ENCODE assay signal across 40 cellular contexts in genomic region chr3:172438181-172438580, GRCh38. TPM values are rescaled to one million over a fixed set of nuclear protein-coding genes. Genes with fewer than 3 reads are reported as not detected.
"Had no signal": no experiment of that assay in that cellular context is flagged by ENCODE, and none has a peak within 500 bp of the region (broad histone marks: within the 10 kb centered on the region; RNA-seq: fewer than 3 reads in every experiment).

No MANE protein-coding gene starts in this region.

- H3K4me3 ChIP-seq: ascending aorta, cardiac muscle cell had no signal

- H3K27me3 ChIP-seq: ascending aorta had no signal

- DNase-seq: activated CD4-positive, alpha-beta memory T cell treated with anti-CD3 and anti-CD28 coated beads, Interleukin-2, amount 10 ng/mL, durations not matched to agents 7 days and 5 days; activated CD4-positive, alpha-beta T cell treated with anti-CD3 and anti-CD28 coated beads for 1 hour; activated CD4-positive, alpha-beta T cell treated with anti-CD3 and anti-CD28 coated beads for 36 hours; activated CD4-positive, alpha-beta T cell treated with anti-CD3 and anti-CD28 coated beads for 48 hours; activated CD4-positive, alpha-beta T cell treated with anti-CD3 and anti-CD28 coated beads, Interleukin-2, amount 10 ng/mL, durations not matched to agents 7 days and 5 days; activated CD4-positive, alpha-beta T cell treated with anti-CD3 and anti-CD28 coated beads, Interleukin-2, amount 50 U/mL, for 48 hours; activated CD4-positive, CD25-positive, alpha-beta regulatory T cell; activated CD8-positive, alpha-beta memory T cell treated with anti-CD3 and anti-CD28 coated beads for 24 hours; activated CD8-positive, alpha-beta memory T cell treated with anti-CD3 and anti-CD28 coated beads, Interleukin-2, amount 10 ng/mL, durations not matched to agents 7 days and 5 days; activated CD8-positive, alpha-beta T cell treated with anti-CD3 and anti-CD28 coated beads, Interleukin-2, amount 10 ng/mL, durations not matched to agents 7 days and 5 days; activated effector memory CD4-positive, alpha-beta T cell treated with anti-CD3 and anti-CD28 coated beads, Interleukin-2, amount 50 U/mL, for 16 hours; activated gamma-delta T cell treated with Interleukin-2 at 50 U/mL for 16 hours; activated naive CD4-positive, alpha-beta T cell; activated naive CD4-positive, alpha-beta T cell treated with anti-CD3 and anti-CD28 coated beads, Interleukin-2, amount 10 ng/mL, durations not matched to agents 7 days and 5 days; activated naive CD8-positive, alpha-beta T cell treated with anti-CD3 and anti-CD28 coated beads, Interleukin-2, amount 10 ng/mL, durations not matched to agents 7 days and 5 days; activated naive CD8-positive, alpha-beta T cell treated with anti-CD3 and anti-CD28 coated beads, Interleukin-2, amount 50 U/mL, for 24 hours; activated T-cell treated with anti-CD3 and anti-CD28 coated beads for 4 hours; activated T-cell treated with anti-CD3 and anti-CD28 coated beads, Interleukin-2, amount 50 U/mL, for 1 hour; activated T-cell treated with anti-CD3 and anti-CD28 coated beads, Interleukin-2, amount 50 U/mL, for 4 hours; activated T-cell treated with anti-CD3 and anti-CD28 coated beads, Interleukin-2, amount 50 U/mL, for 72 hours; amygdala; anterior cingulate cortex; caudate nucleus; cerebellar nuclear complex; T-cell; T-helper 2 cell; T-helper 9 cell; WERI-Rb-1 had no signal

- H3K4me1 ChIP-seq: ascending aorta had no signal

- H3K9me3 ChIP-seq: ascending aorta had no signal

- H3K27ac ChIP-seq: ascending aorta, cardiac muscle cell, WERI-Rb-1 had no signal

- H3K36me3 Mint-ChIP-seq: activated naive CD4-positive, alpha-beta T cell treated with anti-CD3 and anti-CD28 coated beads, Interleukin-2, amount 10 ng/mL, durations not matched to agents 7 days and 5 days; activated naive CD8-positive, alpha-beta T cell treated with anti-CD3 and anti-CD28 coated beads, Interleukin-2, amount 10 ng/mL, durations not matched to agents 7 days and 5 days; brain; T-cell had no signal

- H3K27ac Mint-ChIP-seq: activated CD4-positive, alpha-beta memory T cell treated with anti-CD3 and anti-CD28 coated beads, Interleukin-2, amount 10 ng/mL, durations not matched to agents 7 days and 5 days; activated CD4-positive, alpha-beta T cell treated with anti-CD3 and anti-CD28 coated beads for 36 hours; activated CD4-positive, alpha-beta T cell treated with anti-CD3 and anti-CD28 coated beads, Interleukin-2, amount 10 ng/mL, durations not matched to agents 7 days and 5 days; activated CD8-positive, alpha-beta memory T cell treated with anti-CD3 and anti-CD28 coated beads, Interleukin-2, amount 10 ng/mL, durations not matched to agents 7 days and 5 days; activated CD8-positive, alpha-beta T cell treated with anti-CD3 and anti-CD28 coated beads, Interleukin-2, amount 10 ng/mL, durations not matched to agents 7 days and 5 days; activated naive CD4-positive, alpha-beta T cell treated with anti-CD3 and anti-CD28 coated beads, Interleukin-2, amount 10 ng/mL, durations not matched to agents 7 days and 5 days; activated naive CD4-positive, alpha-beta T cell treated with anti-CD3 and anti-CD28 coated beads, Interleukin-2, amount 50 U/mL, for 24 hours; activated naive CD8-positive, alpha-beta T cell; activated naive CD8-positive, alpha-beta T cell treated with anti-CD3 and anti-CD28 coated beads, Interleukin-2, amount 10 ng/mL, durations not matched to agents 7 days and 5 days; activated naive CD8-positive, alpha-beta T cell treated with anti-CD3 and anti-CD28 coated beads, Interleukin-2, amount 50 U/mL, for 24 hours; activated T-cell treated with anti-CD3 and anti-CD28 coated beads, Interleukin-2, amount 50 U/mL, for 72 hours; activated T-helper 1 cell treated with anti-CD3 and anti-CD28 coated beads, Interleukin-12 subunit alpha, Interleukin-12 subunit beta, Interleukin-2, Interleukin-4 antibody, amounts not matched to agents 30 ng/mL and 10 ng/mL and 1 ng/mL, durations not matched to agents 14 hours and 24 hours and 36 hours; activated T-helper 17 cell treated with anti-CD3 and anti-CD28 coated beads, Interleukin-2, amount 50 U/mL, for 72 hours; brain; T-cell; T-helper 1 cell treated with Interleukin-12 subunit alpha and Interleukin-12 subunit beta and Interleukin-4 antibody, amounts not matched to agents 30 μg/mL and 1 μg/mL, for 36 hours; T-helper 2 cell treated with Interferon-gamma antibody and Interleukin-4, amounts not matched to agents 5 μg/mL and 100 μg/mL, for 36 hours; WTC11 had no signal

- H3K36me3 ChIP-seq: ascending aorta, cardiac muscle cell, WERI-Rb-1 had no signal

- H3K4me1 Mint-ChIP-seq: activated CD4-positive, alpha-beta memory T cell treated with anti-CD3 and anti-CD28 coated beads, Interleukin-2, amount 10 ng/mL, durations not matched to agents 7 days and 5 days; activated CD4-positive, alpha-beta T cell treated with anti-CD3 and anti-CD28 coated beads for 36 hours; activated CD4-positive, alpha-beta T cell treated with anti-CD3 and anti-CD28 coated beads, Interleukin-2, amount 10 ng/mL, durations not matched to agents 7 days and 5 days; activated CD8-positive, alpha-beta memory T cell treated with anti-CD3 and anti-CD28 coated beads, Interleukin-2, amount 10 ng/mL, durations not matched to agents 7 days and 5 days; activated naive CD4-positive, alpha-beta T cell treated with anti-CD3 and anti-CD28 coated beads, Interleukin-2, amount 10 ng/mL, durations not matched to agents 7 days and 5 days; activated naive CD4-positive, alpha-beta T cell treated with anti-CD3 and anti-CD28 coated beads, Interleukin-2, amount 50 U/mL, for 24 hours; activated naive CD8-positive, alpha-beta T cell treated with anti-CD3 and anti-CD28 coated beads, Interleukin-2, amount 10 ng/mL, durations not matched to agents 7 days and 5 days; activated naive CD8-positive, alpha-beta T cell treated with anti-CD3 and anti-CD28 coated beads, Interleukin-2, amount 50 U/mL, for 24 hours; activated T-helper 17 cell treated with anti-CD3 and anti-CD28 coated beads, Interleukin-2, amount 50 U/mL, for 72 hours; brain; central memory CD8-positive, alpha-beta T cell; T-cell; WTC11 had no signal

- H3K9me3 Mint-ChIP-seq: activated naive CD4-positive, alpha-beta T cell treated with anti-CD3 and anti-CD28 coated beads, Interleukin-2, amount 50 U/mL, for 24 hours had no signal

- H3K4me3 Mint-ChIP-seq: activated CD4-positive, alpha-beta memory T cell treated with anti-CD3 and anti-CD28 coated beads, Interleukin-2, amount 10 ng/mL, durations not matched to agents 7 days and 5 days; activated CD4-positive, alpha-beta T cell treated with anti-CD3 and anti-CD28 coated beads for 36 hours; activated CD4-positive, alpha-beta T cell treated with anti-CD3 and anti-CD28 coated beads, Interleukin-2, amount 10 ng/mL, durations not matched to agents 7 days and 5 days; activated CD8-positive, alpha-beta memory T cell treated with anti-CD3 and anti-CD28 coated beads, Interleukin-2, amount 10 ng/mL, durations not matched to agents 7 days and 5 days; activated CD8-positive, alpha-beta T cell treated with anti-CD3 and anti-CD28 coated beads, Interleukin-2, amount 10 ng/mL, durations not matched to agents 7 days and 5 days; activated naive CD4-positive, alpha-beta T cell treated with anti-CD3 and anti-CD28 coated beads, Interleukin-2, amount 10 ng/mL, durations not matched to agents 7 days and 5 days; activated naive CD4-positive, alpha-beta T cell treated with anti-CD3 and anti-CD28 coated beads, Interleukin-2, amount 50 U/mL, for 24 hours; activated naive CD8-positive, alpha-beta T cell; activated naive CD8-positive, alpha-beta T cell treated with anti-CD3 and anti-CD28 coated beads, Interleukin-2, amount 10 ng/mL, durations not matched to agents 7 days and 5 days; activated naive CD8-positive, alpha-beta T cell treated with anti-CD3 and anti-CD28 coated beads, Interleukin-2, amount 50 U/mL, for 24 hours; activated T-cell treated with anti-CD3 and anti-CD28 coated beads, Interleukin-2, amount 50 U/mL, for 4 hours; activated T-cell treated with anti-CD3 and anti-CD28 coated beads, Interleukin-2, amount 50 U/mL, for 72 hours; activated T-helper 1 cell treated with anti-CD3 and anti-CD28 coated beads, Interleukin-12 subunit alpha, Interleukin-12 subunit beta, Interleukin-2, Interleukin-4 antibody, amounts not matched to agents 30 ng/mL and 10 ng/mL and 1 ng/mL, durations not matched to agents 14 hours and 24 hours and 36 hours; activated T-helper 17 cell treated with anti-CD3 and anti-CD28 coated beads, Interleukin-2, amount 50 U/mL, for 72 hours; brain; central memory CD8-positive, alpha-beta T cell; T-cell; T-helper 1 cell treated with Interleukin-12 subunit alpha and Interleukin-12 subunit beta and Interleukin-4 antibody, amounts not matched to agents 30 μg/mL and 1 μg/mL, for 36 hours; T-helper 2 cell treated with Interferon-gamma antibody and Interleukin-4, amounts not matched to agents 5 μg/mL and 100 μg/mL, for 36 hours; WTC11 had no signal

RNA-seq across cellular contexts. Expression of gene GHSR, which starts 10.1 kb away (rescaled TPM):
- total RNA-seq: activated CD4-positive, alpha-beta memory T cell treated with anti-CD3 and anti-CD28 coated beads, Interleukin-2, amount 10 ng/mL, durations not matched to agents 7 days and 5 days; activated CD4-positive, alpha-beta T cell treated with anti-CD3 and anti-CD28 coated beads for 36 hours; activated CD4-positive, alpha-beta T cell treated with anti-CD3 and anti-CD28 coated beads, Interleukin-2, amount 10 ng/mL, durations not matched to agents 7 days and 5 days; activated CD8-positive, alpha-beta memory T cell treated with anti-CD3 and anti-CD28 coated beads, Interleukin-2, amount 10 ng/mL, durations not matched to agents 7 days and 5 days; activated CD8-positive, alpha-beta T cell treated with anti-CD3 and anti-CD28 coated beads, Interleukin-2, amount 10 ng/mL, durations not matched to agents 7 days and 5 days; activated naive CD8-positive, alpha-beta T cell treated with anti-CD3 and anti-CD28 coated beads, Interleukin-2, amount 10 ng/mL, durations not matched to agents 7 days and 5 days; activated T-cell treated with anti-CD3 and anti-CD28 coated beads, Interleukin-2, amount 50 U/mL, for 4 hours; activated T-cell treated with anti-CD3 and anti-CD28 coated beads, Interleukin-2, amount 50 U/mL, for 72 hours; activated T-helper 1 cell treated with anti-CD3 and anti-CD28 coated beads, Interleukin-12 subunit alpha, Interleukin-12 subunit beta, Interleukin-2, Interleukin-4 antibody, amounts not matched to agents 30 ng/mL and 10 ng/mL and 1 ng/mL, durations not matched to agents 14 hours and 24 hours and 36 hours; activated T-helper 17 cell treated with anti-CD3 and anti-CD28 coated beads, Interleukin-2, amount 50 U/mL, for 72 hours; ascending aorta; bronchial epithelial cell; cardiac muscle cell; T-cell; WTC11 had no signal
- polyA plus RNA-seq: cardiac muscle cell had no signal
